8 cellular contexts compared by ENCODE assay signal in the genomic region with DNA sequence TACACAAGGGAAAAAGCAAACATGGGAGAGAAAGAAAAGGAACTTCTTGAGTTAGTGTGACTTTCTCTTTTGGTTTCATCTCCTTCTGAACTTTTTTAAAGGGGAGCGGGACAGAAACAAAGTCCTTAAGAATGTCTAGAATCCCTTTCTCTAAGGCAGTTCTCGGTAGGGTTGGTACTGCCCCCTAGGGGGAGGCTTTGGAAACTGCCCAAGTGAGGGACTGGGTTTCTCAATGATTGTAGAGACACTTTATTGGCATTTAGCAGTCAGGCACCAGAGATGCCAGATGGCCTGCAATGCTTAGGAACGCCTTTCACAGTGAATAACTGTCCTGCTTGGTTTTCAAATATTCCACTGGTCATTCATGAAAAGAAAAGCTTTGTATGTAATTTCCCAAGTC.
DNase-seq lines count a peak whose midpoint lies in the region; ATAC-seq, FAIRE-seq and TF ChIP-seq lines count a peak whose summit lies in the region.

No MANE protein-coding gene starts in this region.

- H3K27me3 ChIP-seq in SJCRH30 (peaks cover 4% of the 10 kb centered on the region; the same call in 1 of the 2 replicates), ascending aorta (no peaks in the 10 kb centered on the region)
- H3K27me3 ChIP-seq in effector memory CD4-positive, alpha-beta T cell (replicated peaks; ENCODE audit: control insufficient read depth, insufficient read depth, low read length, poor library complexity, severe bottlenecking), result no peaks in the 10 kb centered on the region

- H3K4me2 ChIP-seq in A549, result no peak overlapping the region

- DNase-seq in A549 (ENCODE audit: low read depth in 1 of 2, low spot score in 1 of 2), result peak in 1 of 2 experiments; percentile 60
- DNase-seq in SJCRH30, result peak; percentile 9 to 65
- DNase-seq in islet precursor cell, result peak; percentile 89
- DNase-seq in effector memory CD4-positive, alpha-beta T cell, result no peak
- DNase-seq in ascending aorta (ENCODE audit: low spot score in 2 of 2), result no peak

- no peaks in the 10 kb centered on the region for H3K36me3 ChIP-seq in SJCRH30
- no peaks in the 10 kb centered on the region for H3K36me3 ChIP-seq in effector memory CD4-positive, alpha-beta T cell (ENCODE audit: control insufficient read depth, insufficient read depth, low read length)
- no peaks in the 10 kb centered on the region for H3K36me3 ChIP-seq in ascending aorta

- intact Hi-C loops in ascending aorta (cut with DNase I), result no loop called here

- H3K4me1 ChIP-seq in A549 (peaks cover 55% of the 10 kb centered on the region), SJCRH30 (no peaks in the 10 kb centered on the region), ascending aorta (no peaks in the 10 kb centered on the region)
- no peaks in the 10 kb centered on the region for H3K4me1 ChIP-seq in effector memory CD4-positive, alpha-beta T cell (ENCODE audit: control insufficient read depth, insufficient read depth, low read length, poor library complexity, severe bottlenecking)

- ATAC-seq in A549 (no peak), HG03196 (IDR thresholded peaks at IDR 0.05; ENCODE audit: unreplicated experiment) (peak; percentile 67), GM21619 (IDR thresholded peaks at IDR 0.05; ENCODE audit: unreplicated experiment) (no peak)

- peak; percentile 56 for TF ChIP-seq CTCF in A549 (IDR thresholded peaks at IDR 0.05)
- TF ChIP-seq CTCF in GM12873 (IDR thresholded peaks at IDR 0.05; ENCODE audit: insufficient read depth, low read depth, low read length, missing control alignments), result peak; percentile 75
- TF ChIP-seq CTCF in ascending aorta (IDR thresholded peaks at IDR 0.05), result no peak

- H3K4me3 ChIP-seq in A549, result no peak overlapping the region
- no peak overlapping the region for H3K4me3 ChIP-seq in SJCRH30
- no peak overlapping the region for H3K4me3 ChIP-seq in effector memory CD4-positive, alpha-beta T cell (ENCODE audit: insufficient read depth, low read depth, low read length, poor library complexity, severe bottlenecking)
- H3K4me3 ChIP-seq in ascending aorta, result no peak overlapping the region

- TF ChIP-seq RAD21 in A549 (conservative IDR thresholded peaks at IDR 0.05 in 1 of 2, IDR thresholded peaks at IDR 0.05 in 1 of 2), result peak in 1 of 2 experiments; percentile 54; a peak in 3 of 5 replicates

- no peak for TF ChIP-seq POLR2A in A549 (IDR thresholded peaks at IDR 0.05; ENCODE audit: low read length)

- 69% methylated on average over 3 of the region's 3 CpGs for WGBS in A549 (ENCODE audit: missing lambda C conversion rate)

- TF ChIP-seq EP300 in A549 (IDR thresholded peaks at IDR 0.05), result no peak

- CTCF ChIA-PET in A549 (lab: Yijun Ruan, JAX), result interaction anchor here (1.4 kb wide), 1 partner anchor 51 kb away, joined by 3 read pairs; no protein-coding TSS in a partner anchor

- POLR2A ChIA-PET in A549 (lab: Yijun Ruan, JAX), result no interaction called here

- H3K27ac ChIP-seq in A549 (peak overlapping the region; percentile 52 to 85; a peak in 5 of 6 replicates), SJCRH30 (no peak overlapping the region), ascending aorta (no peak overlapping the region)
- H3K27ac ChIP-seq in effector memory CD4-positive, alpha-beta T cell (ENCODE audit: insufficient read depth, low read length, poor library complexity, severe bottlenecking), result no peak overlapping the region

- H3K9me3 ChIP-seq in A549, result 0 out of 3 replicates have a peak, but pooled peaks cover 6% of the 10 kb centered on the region
- H3K9me3 ChIP-seq in SJCRH30 (replicated peaks), result no peaks in the 10 kb centered on the region
- H3K9me3 ChIP-seq in effector memory CD4-positive, alpha-beta T cell (ENCODE audit: control insufficient read depth, low read length), result no peaks in the 10 kb centered on the region
- no peaks in the 10 kb centered on the region for H3K9me3 ChIP-seq in ascending aorta

- no peak for FAIRE-seq in A549 (lab: Jason Lieb, UNC)

TF ChIP-seq in A549, 52 proteins besides CTCF, POLR2A, EP300 and RAD21:
- TF ChIP-seq SMC3 (IDR thresholded peaks at IDR 0.05) (peak; percentile 37; the same call in 1 of the 3 replicates), CEBPB (IDR thresholded peaks at IDR 0.05) (peak; percentile 70 to 93; a peak in 3 of 4 replicates), MYC (IDR thresholded peaks at IDR 0.05; ENCODE audit: borderline replicate concordance, low read length) (0 out of 2 replicates have a peak, but pooled peaks have one; percentile 10), GATA3 (IDR thresholded peaks at IDR 0.05; ENCODE audit: borderline replicate concordance) (no peak), TFCP2L1 (CRISPR knock-in tag; IDR thresholded peaks at IDR 0.05) (no peak)
- TF ChIP-seq, protein P1, sequence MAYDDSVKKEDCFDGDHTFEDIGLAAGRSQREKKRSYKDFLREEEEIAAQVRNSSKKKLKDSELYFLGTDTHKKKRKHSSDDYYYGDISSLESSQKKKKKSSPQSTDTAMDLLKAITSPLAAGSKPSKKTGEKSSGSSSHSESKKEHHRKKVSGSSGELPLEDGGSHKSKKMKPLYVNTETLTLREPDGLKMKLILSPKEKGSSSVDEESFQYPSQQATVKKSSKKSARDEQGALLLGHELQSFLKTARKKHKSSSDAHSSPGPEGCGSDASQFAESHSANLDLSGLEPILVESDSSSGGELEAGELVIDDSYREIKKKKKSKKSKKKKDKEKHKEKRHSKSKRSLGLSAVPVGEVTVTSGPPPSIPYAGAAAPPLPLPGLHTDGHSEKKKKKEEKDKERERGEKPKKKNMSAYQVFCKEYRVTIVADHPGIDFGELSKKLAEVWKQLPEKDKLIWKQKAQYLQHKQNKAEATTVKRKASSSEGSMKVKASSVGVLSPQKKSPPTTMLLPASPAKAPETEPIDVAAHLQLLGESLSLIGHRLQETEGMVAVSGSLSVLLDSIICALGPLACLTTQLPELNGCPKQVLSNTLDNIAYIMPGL (CRISPR knock-in tag; IDR thresholded peaks at IDR 0.05; ENCODE audit: borderline replicate concordance), result no peak

Comparison
In these comparisons a context has a peak if more than half of its experiments do, and no peak if none do; other contexts are left out.
1. DNase-seq: peak in SJCRH30 (2 of 2) and islet precursor cell (single experiment); none in effector memory CD4-positive, alpha-beta T cell (0 of 3) and ascending aorta (0 of 2).
2. H3K27ac ChIP-seq: peak in A549 (2 of 2); none in SJCRH30 (single experiment), effector memory CD4-positive, alpha-beta T cell (single experiment) and ascending aorta (0 of 2).
3. CTCF ChIP-seq: peak in A549 (single experiment) and GM12873 (single experiment); none in ascending aorta (0 of 3).